ENCODE assay signal across 21 cellular contexts in genomic region chr16:65842067-65842466, GRCh38.
DNase-seq lines count a peak whose midpoint lies in the region; ATAC-seq and TF ChIP-seq lines count a peak whose summit lies in the region.
"Had no signal": no experiment of that assay in that cellular context is flagged by ENCODE, and none has a peak within 500 bp of the region (broad histone marks: within the 10 kb centered on the region; RNA-seq: fewer than 3 reads in every experiment).

No MANE protein-coding gene starts in this region.

- H3K4me1 ChIP-seq in PC-3 (ENCODE audit: insufficient read depth, low read length) (peaks cover 14% of the 10 kb centered on the region), osteoblast (ENCODE audit: insufficient read depth, low read length) (peaks cover 5% of the 10 kb centered on the region)

- CTCF ChIA-PET in PC-3 (lab: Charles Lee), result no interaction called here

- H3K4me3 ChIP-seq in PC-3 (ENCODE audit: low read length) (no peak overlapping the region), osteoblast (ENCODE audit: insufficient read depth, low read length) (no peak overlapping the region)

- no TSS peak for BruUV-seq in PC-3 (replicated peaks; lab: Mats Ljungman, UMichigan)

- no peaks in the 10 kb centered on the region for H4K20me1 ChIP-seq in PC-3 (ENCODE audit: low read length)
- H4K20me1 ChIP-seq in osteoblast (ENCODE audit: insufficient read depth, low read length), result no peaks in the 10 kb centered on the region

- intact Hi-C loops in PC-3 (cut with micrococcal nuclease), result no loop called here

- H2AFZ ChIP-seq in PC-3 (ENCODE audit: low read length), result no peak overlapping the region
- no peak overlapping the region for H2AFZ ChIP-seq in osteoblast (ENCODE audit: low read length)

- H3K27ac ChIP-seq in PC-3 (ENCODE audit: low read length) (no peak overlapping the region), epithelial cell of prostate (peak overlapping the region; percentile 15), osteoblast (ENCODE audit: low read depth, low read length) (no peak overlapping the region)
- H3K27ac ChIP-seq: RWPE1 had no signal

- H3K9me3 ChIP-seq in PC-3 (ENCODE audit: low read length) (no peaks in the 10 kb centered on the region), osteoblast (ENCODE audit: low read depth, low read length) (no peaks in the 10 kb centered on the region)

- peak; percentile 55 for ATAC-seq in PC-3

- H3K27me3 ChIP-seq in PC-3 (ENCODE audit: low read length) (no peaks in the 10 kb centered on the region), osteoblast (ENCODE audit: insufficient read depth, low read length) (peaks cover 4% of the 10 kb centered on the region)

- H3K9me2 ChIP-seq in PC-3 (replicated peaks; ENCODE audit: low read length), result no peaks in the 10 kb centered on the region

- no peak overlapping the region for H3K9ac ChIP-seq in PC-3 (ENCODE audit: low read length)

- H3K4me2 ChIP-seq in PC-3 (ENCODE audit: low read length) (no peak overlapping the region), osteoblast (ENCODE audit: insufficient read depth, low read length) (no peak overlapping the region)

- H3K79me2 ChIP-seq in PC-3 (ENCODE audit: low read length) (no peaks in the 10 kb centered on the region), osteoblast (ENCODE audit: insufficient read depth, low read length) (no peaks in the 10 kb centered on the region)

- TF ChIP-seq CTCF in PC-3 (conservative IDR thresholded peaks at IDR 0.05; ENCODE audit: low read depth, low read length), result no peak
- TF ChIP-seq CTCF in osteoblast (IDR thresholded peaks at IDR 0.05; ENCODE audit: extremely low read depth, low read depth, low read length), result no peak

- POLR2A ChIA-PET in PC-3 (lab: Charles Lee; ENCODE audit: unreplicated experiment), result no interaction called here

- DNase-seq in A172 (ENCODE audit: low spot score) (peak; percentile 11), ELR (ENCODE audit: low read depth) (peak; percentile 7), PC-3 (peak; percentile 47), epithelial cell of prostate (ENCODE audit: low read depth, low spot score) (no peak), osteoblast (ENCODE audit: insufficient read length, low spot score, missing footprints) (no peak), NCI-H524 (lab: John Stamatoyannopoulos, UW) (no peak)
- DNase-seq in activated naive CD4-positive, alpha-beta T cell (lab: John Stamatoyannopoulos, UW), result no peak
- DNase-seq: AML-193; C1 segment of cervical spinal cord; CD4-positive, alpha-beta memory T cell; COR-L47; DMS79; NCI-H1105; NCI-H1436 treated with DMSO at 0.1 percent for 48 hours; NCI-H1930; NCI-H2107; NCI-H446; NCI-H526; NCI-H82; SHP77 treated with DMSO at 0.1 percent for 48 hours had no signal

- H3K36me3 ChIP-seq in PC-3 (ENCODE audit: low read depth, low read length) (no peaks in the 10 kb centered on the region), osteoblast (ENCODE audit: insufficient read depth, low read length) (no peaks in the 10 kb centered on the region)

- H3F3A ChIP-seq in PC-3 (ENCODE audit: low read length, unreplicated experiment), result no peaks in the 10 kb centered on the region

Comparison
In these comparisons a context has a peak if more than half of its experiments do, and no peak if none do; other contexts are left out.
1. DNase-seq: peak in A172 (single experiment), ELR (single experiment) and PC-3 (single experiment); none in epithelial cell of prostate (single experiment), activated naive CD4-positive, alpha-beta T cell (0 of 4), osteoblast (single experiment) and NCI-H524 (0 of 2).